Comparison of ENCODE assay signal across 10 cellular contexts in the genomic region with DNA sequence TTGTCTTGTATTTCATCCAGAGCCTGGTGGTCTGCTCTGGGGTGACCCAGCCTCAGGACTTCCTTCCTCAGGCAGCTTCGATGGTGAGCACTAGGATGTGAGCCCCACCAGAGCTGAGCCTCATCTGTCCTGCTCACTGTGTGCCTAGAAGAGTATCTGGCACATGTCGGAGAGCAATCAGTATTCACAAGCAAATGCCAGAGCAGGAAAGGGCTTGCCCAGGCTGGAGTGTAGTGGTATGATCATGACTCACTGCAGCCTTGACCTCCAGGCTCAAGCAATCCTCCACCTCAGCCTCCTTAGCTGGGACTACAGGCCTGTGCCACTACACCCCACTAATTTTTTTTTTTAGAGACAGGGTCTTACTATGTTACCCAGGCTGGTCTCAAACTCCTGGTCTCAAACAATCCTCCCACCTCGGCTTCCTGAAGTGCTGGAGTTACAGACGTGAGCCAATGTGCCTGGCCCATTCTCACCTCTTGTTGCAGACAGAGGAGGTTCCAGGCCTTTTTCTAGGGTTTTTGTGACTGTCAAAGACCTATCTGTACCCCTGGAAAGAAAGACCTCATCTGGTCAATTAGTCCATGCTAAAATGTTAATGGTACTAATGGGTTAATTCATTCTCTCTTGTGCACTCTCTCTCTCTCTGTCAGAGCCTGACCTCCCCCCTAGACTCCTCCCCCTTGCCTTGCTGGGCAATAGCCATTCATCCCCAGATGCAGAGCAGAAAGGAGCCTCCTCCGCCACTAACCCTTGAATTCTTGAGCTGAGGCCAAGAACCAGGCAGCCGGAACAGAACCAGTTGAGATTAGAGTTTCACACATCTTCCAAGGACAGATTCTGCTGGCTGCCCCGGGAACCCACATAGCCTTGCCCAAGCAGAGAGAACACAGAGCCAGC.
DNase-seq lines count a peak whose midpoint lies in the region; TF ChIP-seq lines count a peak whose summit lies in the region.
"Had no signal": no experiment of that assay in that cellular context is flagged by ENCODE, and none has a peak within 500 bp of the region (broad histone marks: within the 10 kb centered on the region; RNA-seq: fewer than 3 reads in every experiment).

No MANE protein-coding gene starts in this region.

- no peak overlapping the region for H3K4me3 Mint-ChIP-seq in CD4-positive, alpha-beta memory T cell
- H3K4me3 Mint-ChIP-seq: natural killer cell treated with Interleukin-12 subunit alpha and Interleukin-12 subunit beta and Interleukin-15 and Interleukin-18, amount 100 ng/mL, for 72 hours had no signal

- peaks cover 0 to 2% (median 0%) of the 10 kb centered on the region in 8 donors for H3K9me3 Mint-ChIP-seq in CD4-positive, alpha-beta memory T cell
- H3K9me3 Mint-ChIP-seq: natural killer cell treated with Interleukin-12 subunit alpha and Interleukin-12 subunit beta and Interleukin-15 and Interleukin-18, amount 100 ng/mL, for 72 hours had no signal

- intact Hi-C loops in adrenal gland (cut with DNase I) (no loop called here), left ventricle myocardium inferior (cut with micrococcal nuclease) (no loop called here)
- intact Hi-C loops in CD4-positive, alpha-beta memory T cell (cut with micrococcal nuclease), result no loop called here

- H3K9me3 ChIP-seq in adrenal gland (replicated peaks in 1 of 3), result no peaks in the 10 kb centered on the region
- no peaks in the 10 kb centered on the region for H3K9me3 ChIP-seq in left ventricle myocardium inferior (replicated peaks)
- no peaks in the 10 kb centered on the region for H3K9me3 ChIP-seq in effector memory CD4-positive, alpha-beta T cell (ENCODE audit: control insufficient read depth, low read length)
- no peaks in the 10 kb centered on the region for H3K9me3 ChIP-seq in CD4-positive, alpha-beta memory T cell (ENCODE audit: control insufficient read depth in 1 of 2, low read length in 2 of 2)

- no peak overlapping the region for H3K27ac Mint-ChIP-seq in CD4-positive, alpha-beta memory T cell
- H3K27ac Mint-ChIP-seq: natural killer cell treated with Interleukin-12 subunit alpha and Interleukin-12 subunit beta and Interleukin-15 and Interleukin-18, amount 100 ng/mL, for 72 hours had no signal

- TF ChIP-seq CTCF in adrenal gland (IDR thresholded peaks at IDR 0.05) (no peak), left ventricle myocardium inferior (IDR thresholded peaks at IDR 0.05; ENCODE audit: borderline replicate concordance) (no peak)

- H3K4me3 ChIP-seq in adrenal gland (peak overlapping the region in 1 of 4 donors; percentile 12), left ventricle myocardium inferior (no peak overlapping the region)
- H3K4me3 ChIP-seq in effector memory CD4-positive, alpha-beta T cell (ENCODE audit: insufficient read depth, low read depth, low read length, poor library complexity, severe bottlenecking), result no peak overlapping the region
- no peak overlapping the region for H3K4me3 ChIP-seq in CD4-positive, alpha-beta memory T cell (ENCODE audit: low read length in 2 of 2)

- H3K4me1 Mint-ChIP-seq in CD4-positive, alpha-beta memory T cell, result no peaks in the 10 kb centered on the region

- CTCF ChIA-PET in CD4-positive, alpha-beta memory T cell (lab: Charles Lee; ENCODE audit: partially characterized antibody), result no interaction called here

- peaks cover 3 to 6% of the 10 kb centered on the region in 2 donors for H3K27me3 Mint-ChIP-seq in CD4-positive, alpha-beta memory T cell

- TF ChIP-seq POLR2A in adrenal gland (IDR thresholded peaks at IDR 0.05), result peak in 1 of 2 donors; percentile 54

- H3K36me3 Mint-ChIP-seq in CD4-positive, alpha-beta memory T cell, result no peaks in the 10 kb centered on the region
- H3K36me3 Mint-ChIP-seq: natural killer cell treated with Interleukin-12 subunit alpha and Interleukin-12 subunit beta and Interleukin-15 and Interleukin-18, amount 100 ng/mL, for 72 hours had no signal

- H3K27ac ChIP-seq in adrenal gland (peak overlapping the region; percentile 8 to 90 (median 73)), left ventricle myocardium inferior (replicated peaks) (peak overlapping the region; percentile 62)
- H3K27ac ChIP-seq in effector memory CD4-positive, alpha-beta T cell (ENCODE audit: insufficient read depth, low read length, poor library complexity, severe bottlenecking), result no peak overlapping the region
- no peak overlapping the region for H3K27ac ChIP-seq in CD4-positive, alpha-beta memory T cell (ENCODE audit: low read depth, low read length)

- peaks cover 25 to 26% of the 10 kb centered on the region in 2 donors for H3K4me1 ChIP-seq in adrenal gland (replicated peaks in 1 of 2)
- H3K4me1 ChIP-seq in left ventricle myocardium inferior, result peaks cover 37% of the 10 kb centered on the region
- no peaks in the 10 kb centered on the region for H3K4me1 ChIP-seq in effector memory CD4-positive, alpha-beta T cell (ENCODE audit: control insufficient read depth, insufficient read depth, low read length, poor library complexity, severe bottlenecking)
- no peaks in the 10 kb centered on the region for H3K4me1 ChIP-seq in CD4-positive, alpha-beta memory T cell (ENCODE audit: insufficient read depth, low read length)

- WGBS in adrenal gland, 4 donors, result 21 to 24% (median 22%) methylated on average over 5 to 7 of the region's 7 CpGs

- no peaks in the 10 kb centered on the region for H3K36me3 ChIP-seq in adrenal gland (replicated peaks in 1 of 2)
- no peaks in the 10 kb centered on the region for H3K36me3 ChIP-seq in left ventricle myocardium inferior
- H3K36me3 ChIP-seq in effector memory CD4-positive, alpha-beta T cell (ENCODE audit: control insufficient read depth, insufficient read depth, low read length), result no peaks in the 10 kb centered on the region
- H3K36me3 ChIP-seq in CD4-positive, alpha-beta memory T cell (ENCODE audit: insufficient read depth, low read length), result no peaks in the 10 kb centered on the region

- H3K27me3 ChIP-seq in adrenal gland (no peaks in the 10 kb centered on the region), left ventricle myocardium inferior (ENCODE audit: low read depth) (no peaks in the 10 kb centered on the region)
- H3K27me3 ChIP-seq in effector memory CD4-positive, alpha-beta T cell (replicated peaks; ENCODE audit: control insufficient read depth, insufficient read depth, low read length, poor library complexity, severe bottlenecking), result no peaks in the 10 kb centered on the region
- no peaks in the 10 kb centered on the region for H3K27me3 ChIP-seq in CD4-positive, alpha-beta memory T cell (ENCODE audit: insufficient read depth, low read length)

- POLR2A ChIA-PET in CD4-positive, alpha-beta memory T cell (lab: Charles Lee; ENCODE audit: partially characterized antibody), result no interaction called here

- peak; percentile 91 for DNase-seq in GM03348 (ENCODE audit: low spot score)
- peak; percentile 87 to 98 (median 96) for DNase-seq in adrenal gland
- DNase-seq in left ventricle myocardium inferior, result peak; percentile 74
- DNase-seq in putamen (ENCODE audit: low spot score), result peak; percentile 3
- DNase-seq in activated CD4-positive, alpha-beta T cell treated with anti-CD3 and anti-CD28 coated beads for 1 hour, result no peak
- no peak for DNase-seq in NCI-H526 treated with DMSO at 0.1 percent for 48 hours (lab: John Stamatoyannopoulos, UW)
- DNase-seq in effector memory CD4-positive, alpha-beta T cell, result no peak
- DNase-seq in CD4-positive, alpha-beta memory T cell, result no peak
- DNase-seq: activated CD4-positive, alpha-beta T cell treated with anti-CD3 and anti-CD28 coated beads for 4 hours had no signal

Comparison
In these comparisons a context has a peak if more than half of its experiments do, and no peak if none do; other contexts are left out.
1. DNase-seq: peak in GM03348 (single experiment), adrenal gland (7 of 7), left ventricle myocardium inferior (single experiment) and putamen (single experiment); none in activated CD4-positive, alpha-beta T cell treated with anti-CD3 and anti-CD28 coated beads for 1 hour (single experiment), NCI-H526 treated with DMSO at 0.1 percent for 48 hours (single experiment), effector memory CD4-positive, alpha-beta T cell (0 of 3) and CD4-positive, alpha-beta memory T cell (0 of 5).
2. H3K27ac ChIP-seq: peak in adrenal gland (5 of 5) and left ventricle myocardium inferior (single experiment); none in effector memory CD4-positive, alpha-beta T cell (single experiment) and CD4-positive, alpha-beta memory T cell (single experiment).